ENCODE assay signal across 8 cellular contexts in genomic region chr4:80069837-80070788, GRCh38. TPM values are rescaled to one million over a fixed set of nuclear protein-coding genes. Genes with fewer than 3 reads are reported as not detected.
DNase-seq lines count a peak whose midpoint lies in the region; ATAC-seq and TF ChIP-seq lines count a peak whose summit lies in the region.

No MANE protein-coding gene starts in this region.

- H3K27me3 Mint-ChIP-seq in HFFc6 (ENCODE audit: insufficient read depth) = no peaks in the 10 kb centered on the region; the same call in 1 of the 2 replicates
- peaks cover 0 to 2% of the 10 kb centered on the region in 2 donors for H3K27me3 Mint-ChIP-seq in natural killer cell treated with Interleukin-12 subunit alpha and Interleukin-12 subunit beta and Interleukin-15 and Interleukin-18, amount 100 ng/mL, for 72 hours

- H3K4me3 Mint-ChIP-seq in HFFc6 = peak overlapping the region; percentile 92
- peak overlapping the region; percentile 89 for H3K4me3 Mint-ChIP-seq in natural killer cell treated with Interleukin-12 subunit alpha and Interleukin-12 subunit beta and Interleukin-15 and Interleukin-18, amount 100 ng/mL, for 72 hours

- peaks cover 6 to 15% of the 10 kb centered on the region in 2 donors for H3K36me3 ChIP-seq in ascending aorta

- no peak overlapping the region for H3K27ac ChIP-seq in ascending aorta

- H3K4me1 Mint-ChIP-seq in HFFc6 (ENCODE audit: low read depth) = peaks cover 75% of the 10 kb centered on the region
- H3K4me1 Mint-ChIP-seq in natural killer cell treated with Interleukin-12 subunit alpha and Interleukin-12 subunit beta and Interleukin-15 and Interleukin-18, amount 100 ng/mL, for 72 hours (ENCODE audit: low read depth in 2 of 2) = peaks cover 33 to 63% of the 10 kb centered on the region in 2 donors

- peaks cover 0 to 14% of the 10 kb centered on the region in 2 donors for H3K4me1 ChIP-seq in ascending aorta

- TF ChIP-seq CTCF in HFFc6 (IDR thresholded peaks at IDR 0.05) (no peak), ascending aorta (IDR thresholded peaks at IDR 0.05) (no peak)

- H3K27me3 ChIP-seq in ascending aorta = no peaks in the 10 kb centered on the region

- H3K36me3 Mint-ChIP-seq in HFFc6 (ENCODE audit: low read depth) = peaks cover 55% of the 10 kb centered on the region
- peaks cover 25% of the 10 kb centered on the region for H3K36me3 Mint-ChIP-seq in natural killer cell treated with Interleukin-12 subunit alpha and Interleukin-12 subunit beta and Interleukin-15 and Interleukin-18, amount 100 ng/mL, for 72 hours

- intact Hi-C loops in ascending aorta (cut with DNase I) = loop anchor here (5.0 to 10.0 kb wide), 4 partner anchors 112 to 1133 kb away; partner anchors contain the start of gene PAQR3

- ATAC-seq in natural killer cell treated with Interleukin-12 subunit alpha and Interleukin-12 subunit beta and Interleukin-15 and Interleukin-18, amount 100 ng/mL, for 72 hours = peak in 1 of 2 donors; percentile 7
- ATAC-seq in GM19467 (IDR thresholded peaks at IDR 0.05; ENCODE audit: unreplicated experiment) = no peak
- no peak for ATAC-seq in HG03457 (IDR thresholded peaks at IDR 0.05; ENCODE audit: unreplicated experiment)

- no peaks in the 10 kb centered on the region for H3K9me3 ChIP-seq in ascending aorta

- peak overlapping the region; percentile 80 for H3K27ac Mint-ChIP-seq in HFFc6
- H3K27ac Mint-ChIP-seq in natural killer cell treated with Interleukin-12 subunit alpha and Interleukin-12 subunit beta and Interleukin-15 and Interleukin-18, amount 100 ng/mL, for 72 hours = peak overlapping the region; percentile 27 to 81

- H3K9me3 Mint-ChIP-seq in HFFc6 = no peaks in the 10 kb centered on the region
- no peaks in the 10 kb centered on the region for H3K9me3 Mint-ChIP-seq in natural killer cell treated with Interleukin-12 subunit alpha and Interleukin-12 subunit beta and Interleukin-15 and Interleukin-18, amount 100 ng/mL, for 72 hours

- DNase-seq in ELR (ENCODE audit: low read depth) = peak; percentile 60
- DNase-seq in HFFc6 = peak; percentile 55
- no peak for DNase-seq in ascending aorta (ENCODE audit: low spot score in 2 of 2)
- DNase-seq in natural killer cell treated with Interleukin-12 subunit alpha and Interleukin-12 subunit beta and Interleukin-15 and Interleukin-18, amount 100 ng/mL, for 72 hours (ENCODE audit: low spot score) = no peak
- no peak for DNase-seq in kidney glomerular epithelial cell (lab: John Stamatoyannopoulos, UW)
- no peak for DNase-seq in NCI-H2227 treated with DMSO at 0.1 percent for 48 hours (lab: John Stamatoyannopoulos, UW)

- H3K4me3 ChIP-seq in ascending aorta = peak overlapping the region; percentile 79 to 89

RNA-seq across cellular contexts. Expression of gene ANTXR2, which starts 2.9 kb away (rescaled TPM):
- 100 to 1,000 TPM; 137 to 198 (median 144) TPM for total RNA-seq in HFFc6 (2021; fragmentation: NEBNext Ultra II Directional; extraction: Animal tissue kit (Norgen Biotek cat#: 25700))
- total RNA-seq in ascending aorta = 16.8 TPM
- total RNA-seq in natural killer cell treated with Interleukin-12 subunit alpha and Interleukin-12 subunit beta and Interleukin-15 and Interleukin-18, amount 100 ng/mL, for 72 hours = 10 to 100 TPM; 38.6 to 60.1 TPM

Comparison
In these comparisons a context has a peak if more than half of its experiments do, and no peak if none do; other contexts are left out.
1. DNase-seq: peak in ELR (single experiment) and HFFc6 (single experiment); none in ascending aorta (0 of 2), natural killer cell treated with Interleukin-12 subunit alpha and Interleukin-12 subunit beta and Interleukin-15 and Interleukin-18, amount 100 ng/mL, for 72 hours (single experiment), kidney glomerular epithelial cell (single experiment) and NCI-H2227 treated with DMSO at 0.1 percent for 48 hours (single experiment).